In genomic region chr5:84859056-84859455, GRCh38 we compare ENCODE assay signal across 35 cellular contexts.
"Had no signal": no experiment of that assay in that cellular context is flagged by ENCODE, and none has a peak within 500 bp of the region (broad histone marks: within the 10 kb centered on the region; RNA-seq: fewer than 3 reads in every experiment).

No MANE protein-coding gene starts in this region.

- H3K4me3 Mint-ChIP-seq: activated CD4-positive, alpha-beta memory T cell treated with anti-CD3 and anti-CD28 coated beads for 36 hours; activated CD4-positive, alpha-beta T cell treated with anti-CD3 and anti-CD28 coated beads for 36 hours; activated CD4-positive, alpha-beta T cell treated with anti-CD3 and anti-CD28 coated beads, Interleukin-2, amount 10 ng/mL, durations not matched to agents 24 days and 14 days; activated CD8-positive, alpha-beta memory T cell treated with anti-CD3 and anti-CD28 coated beads, Interleukin-2, amount 10 ng/mL, durations not matched to agents 7 days and 5 days; activated CD8-positive, alpha-beta T cell treated with anti-CD3 and anti-CD28 coated beads, Interleukin-2, amount 10 ng/mL, durations not matched to agents 7 days and 5 days; activated naive CD4-positive, alpha-beta T cell treated with anti-CD3 and anti-CD28 coated beads for 36 hours; activated naive CD4-positive, alpha-beta T cell treated with anti-CD3 and anti-CD28 coated beads, Interleukin-2, amount 50 U/mL, for 24 hours; activated naive CD8-positive, alpha-beta T cell treated with anti-CD3 and anti-CD28 coated beads for 36 hours; activated naive CD8-positive, alpha-beta T cell treated with anti-CD3 and anti-CD28 coated beads, Interleukin-2, amount 50 U/mL, for 24 hours; activated T-helper 1 cell treated with anti-CD3 and anti-CD28 coated beads, Interleukin-12 subunit alpha, Interleukin-12 subunit beta, Interleukin-2, Interleukin-4 antibody, amounts not matched to agents 30 ng/mL and 10 ng/mL and 1 ng/mL, durations not matched to agents 14 hours and 24 hours and 36 hours; central memory CD8-positive, alpha-beta T cell; dendritic cell treated with granulocyte-macrophage colony-stimulating factor and Interleukin-4, amounts not matched to agents 40 ng/mL and 50 ng/mL, for 4 days; endodermal cell; T-helper 17 cell; T-helper 2 cell treated with Interferon-gamma antibody and Interleukin-4, amounts not matched to agents 5 μg/mL and 100 μg/mL, for 36 hours had no signal

- H3K27ac Mint-ChIP-seq: activated CD4-positive, alpha-beta memory T cell treated with anti-CD3 and anti-CD28 coated beads for 36 hours; activated CD4-positive, alpha-beta T cell treated with anti-CD3 and anti-CD28 coated beads for 36 hours; activated CD4-positive, alpha-beta T cell treated with anti-CD3 and anti-CD28 coated beads, Interleukin-2, amount 10 ng/mL, durations not matched to agents 24 days and 14 days; activated CD8-positive, alpha-beta memory T cell treated with anti-CD3 and anti-CD28 coated beads, Interleukin-2, amount 10 ng/mL, durations not matched to agents 7 days and 5 days; activated CD8-positive, alpha-beta T cell treated with anti-CD3 and anti-CD28 coated beads, Interleukin-2, amount 10 ng/mL, durations not matched to agents 7 days and 5 days; activated naive CD4-positive, alpha-beta T cell treated with anti-CD3 and anti-CD28 coated beads for 36 hours; activated naive CD4-positive, alpha-beta T cell treated with anti-CD3 and anti-CD28 coated beads, Interleukin-2, amount 50 U/mL, for 24 hours; activated naive CD8-positive, alpha-beta T cell treated with anti-CD3 and anti-CD28 coated beads for 36 hours; activated naive CD8-positive, alpha-beta T cell treated with anti-CD3 and anti-CD28 coated beads, Interleukin-2, amount 50 U/mL, for 24 hours; activated T-helper 1 cell treated with anti-CD3 and anti-CD28 coated beads, Interleukin-12 subunit alpha, Interleukin-12 subunit beta, Interleukin-2, Interleukin-4 antibody, amounts not matched to agents 30 ng/mL and 10 ng/mL and 1 ng/mL, durations not matched to agents 14 hours and 24 hours and 36 hours; activated T-helper 2 cell treated with anti-CD3 and anti-CD28 coated beads, Interferon-gamma antibody, Interleukin-2, Interleukin-4, amounts not matched to agents 10 μg/mL and 5 μg/mL and 100 μg/mL, durations not matched to agents 14 hours and 24 hours and 36 hours; dendritic cell treated with granulocyte-macrophage colony-stimulating factor and Interleukin-4, amounts not matched to agents 40 ng/mL and 50 ng/mL, for 4 days; endodermal cell; T-helper 17 cell; T-helper 2 cell treated with Interferon-gamma antibody and Interleukin-4, amounts not matched to agents 5 μg/mL and 100 μg/mL, for 36 hours had no signal

- DNase-seq: activated CD4-positive, alpha-beta memory T cell treated with anti-CD3 and anti-CD28 coated beads for 36 hours; activated CD4-positive, alpha-beta T cell treated with anti-CD3 and anti-CD28 coated beads for 36 hours; activated CD4-positive, alpha-beta T cell treated with anti-CD3 and anti-CD28 coated beads, Interleukin-2, amount 10 ng/mL, durations not matched to agents 24 days and 14 days; activated CD4-positive, CD25-positive, alpha-beta regulatory T cell; activated CD4-positive, CD25-positive, alpha-beta regulatory T cell treated with anti-CD3 and anti-CD28 coated beads, Interleukin-2, amount 50 U/mL, for 72 hours; activated CD8-positive, alpha-beta memory T cell treated with anti-CD3 and anti-CD28 coated beads, Interleukin-2, amount 10 ng/mL, durations not matched to agents 7 days and 5 days; activated CD8-positive, alpha-beta memory T cell treated with anti-CD3 and anti-CD28 coated beads, Interleukin-2, amount 50 U/mL, for 4 hours; activated CD8-positive, alpha-beta T cell treated with anti-CD3 and anti-CD28 coated beads, Interleukin-2, amount 10 ng/mL, durations not matched to agents 7 days and 5 days; activated effector memory CD4-positive, alpha-beta T cell treated with anti-CD3 and anti-CD28 coated beads, Interleukin-2, amount 50 U/mL, for 16 hours; activated naive CD4-positive, alpha-beta T cell treated with anti-CD3 and anti-CD28 coated beads for 36 hours; activated naive CD8-positive, alpha-beta T cell treated with anti-CD3 and anti-CD28 coated beads for 36 hours; activated naive CD8-positive, alpha-beta T cell treated with anti-CD3 and anti-CD28 coated beads, Interleukin-2, amount 50 U/mL, for 24 hours; activated T-cell treated with anti-CD3 and anti-CD28 coated beads, Interleukin-2, amount 50 U/mL, for 1 hour; activated T-cell treated with anti-CD3 and anti-CD28 coated beads, Interleukin-2, amount 50 U/mL, for 48 hours; brain microvascular endothelial cell; dorsolateral prefrontal cortex; effector memory CD4-positive, alpha-beta T cell; endodermal cell; erythroblast; foreskin keratinocyte; gastrocnemius medialis; glutamatergic neuron; heart left ventricle; T-helper 17 cell; T1000 had no signal

- H3K27me3 Mint-ChIP-seq: activated CD4-positive, alpha-beta memory T cell treated with anti-CD3 and anti-CD28 coated beads for 36 hours; activated CD4-positive, alpha-beta T cell treated with anti-CD3 and anti-CD28 coated beads for 36 hours; activated CD4-positive, alpha-beta T cell treated with anti-CD3 and anti-CD28 coated beads, Interleukin-2, amount 10 ng/mL, durations not matched to agents 24 days and 14 days; activated CD8-positive, alpha-beta memory T cell treated with anti-CD3 and anti-CD28 coated beads, Interleukin-2, amount 10 ng/mL, durations not matched to agents 7 days and 5 days; activated naive CD4-positive, alpha-beta T cell treated with anti-CD3 and anti-CD28 coated beads, Interleukin-2, amount 50 U/mL, for 24 hours; activated naive CD8-positive, alpha-beta T cell treated with anti-CD3 and anti-CD28 coated beads for 36 hours; activated naive CD8-positive, alpha-beta T cell treated with anti-CD3 and anti-CD28 coated beads, Interleukin-2, amount 50 U/mL, for 24 hours; central memory CD8-positive, alpha-beta T cell; dendritic cell treated with granulocyte-macrophage colony-stimulating factor and Interleukin-4, amounts not matched to agents 40 ng/mL and 50 ng/mL, for 4 days; T-helper 17 cell had no signal

- H3K4me1 Mint-ChIP-seq: activated CD4-positive, alpha-beta T cell treated with anti-CD3 and anti-CD28 coated beads for 36 hours; activated CD4-positive, alpha-beta T cell treated with anti-CD3 and anti-CD28 coated beads, Interleukin-2, amount 10 ng/mL, durations not matched to agents 24 days and 14 days; activated CD8-positive, alpha-beta memory T cell treated with anti-CD3 and anti-CD28 coated beads, Interleukin-2, amount 10 ng/mL, durations not matched to agents 7 days and 5 days; activated naive CD4-positive, alpha-beta T cell treated with anti-CD3 and anti-CD28 coated beads, Interleukin-2, amount 50 U/mL, for 24 hours; activated naive CD8-positive, alpha-beta T cell treated with anti-CD3 and anti-CD28 coated beads for 36 hours; activated naive CD8-positive, alpha-beta T cell treated with anti-CD3 and anti-CD28 coated beads, Interleukin-2, amount 50 U/mL, for 24 hours; central memory CD8-positive, alpha-beta T cell; endodermal cell; T-helper 17 cell had no signal

- ATAC-seq: activated CD4-positive, alpha-beta T cell treated with anti-CD3 and anti-CD28 coated beads for 36 hours; activated CD8-positive, alpha-beta memory T cell treated with anti-CD3 and anti-CD28 coated beads, Interleukin-2, amount 10 ng/mL, durations not matched to agents 7 days and 5 days; activated CD8-positive, alpha-beta T cell treated with anti-CD3 and anti-CD28 coated beads, Interleukin-2, amount 10 ng/mL, durations not matched to agents 7 days and 5 days; activated naive CD8-positive, alpha-beta T cell treated with anti-CD3 and anti-CD28 coated beads, Interleukin-2, amount 50 U/mL, for 24 hours; foreskin keratinocyte; gastrocnemius medialis; heart left ventricle; T-helper 17 cell had no signal

- H3K4me3 ChIP-seq: ascending aorta, coronary artery, dorsolateral prefrontal cortex, esophagus muscularis mucosa, gastrocnemius medialis, heart left ventricle had no signal

- H3K27ac ChIP-seq: ascending aorta, brain microvascular endothelial cell, coronary artery, dorsolateral prefrontal cortex, esophagus muscularis mucosa, foreskin keratinocyte, gastrocnemius medialis, heart left ventricle had no signal

- FAIRE-seq: bronchial epithelial cell had no signal

- H3K4me1 ChIP-seq: ascending aorta, esophagus muscularis mucosa, foreskin keratinocyte, gastrocnemius medialis, heart left ventricle had no signal

- H3K36me3 Mint-ChIP-seq: activated CD4-positive, alpha-beta memory T cell treated with anti-CD3 and anti-CD28 coated beads for 36 hours; activated CD8-positive, alpha-beta memory T cell treated with anti-CD3 and anti-CD28 coated beads, Interleukin-2, amount 10 ng/mL, durations not matched to agents 7 days and 5 days; activated naive CD4-positive, alpha-beta T cell treated with anti-CD3 and anti-CD28 coated beads, Interleukin-2, amount 50 U/mL, for 24 hours; activated naive CD8-positive, alpha-beta T cell treated with anti-CD3 and anti-CD28 coated beads for 36 hours had no signal

- H3K9me3 ChIP-seq: ascending aorta, gastrocnemius medialis had no signal

- H3K36me3 ChIP-seq: ascending aorta, brain microvascular endothelial cell, esophagus muscularis mucosa, gastrocnemius medialis, heart left ventricle had no signal

- H3K9me3 Mint-ChIP-seq: activated CD4-positive, alpha-beta T cell treated with anti-CD3 and anti-CD28 coated beads, Interleukin-2, amount 10 ng/mL, durations not matched to agents 24 days and 14 days; activated T-helper 1 cell treated with anti-CD3 and anti-CD28 coated beads, Interleukin-12 subunit alpha, Interleukin-12 subunit beta, Interleukin-2, Interleukin-4 antibody, amounts not matched to agents 30 ng/mL and 10 ng/mL and 1 ng/mL, durations not matched to agents 14 hours and 24 hours and 36 hours; central memory CD8-positive, alpha-beta T cell had no signal

- H3K27me3 ChIP-seq: ascending aorta, brain microvascular endothelial cell, dorsolateral prefrontal cortex, esophagus muscularis mucosa, foreskin keratinocyte, gastrocnemius medialis, heart left ventricle had no signal
